19 cellular contexts compared by ENCODE assay signal in genomic region chr10:22537810-22538209, GRCh38.
DNase-seq lines count a peak whose midpoint lies in the region; ATAC-seq, FAIRE-seq and TF ChIP-seq lines count a peak whose summit lies in the region.
"Had no signal": no experiment of that assay in that cellular context is flagged by ENCODE, and none has a peak within 500 bp of the region (broad histone marks: within the 10 kb centered on the region; RNA-seq: fewer than 3 reads in every experiment).

No MANE protein-coding gene starts in this region.

- intact Hi-C loops in left ventricle myocardium inferior (cut with micrococcal nuclease) = no loop called here
- intact Hi-C loops in psoas muscle (cut with DNase I) = no loop called here
- intact Hi-C loops in pancreas (cut with DNase I) = no loop called here

- no peak overlapping the region for H3K27ac ChIP-seq in HEK293 (ENCODE audit: extremely low read depth, low read depth, low read length)
- peak overlapping the region; percentile 13 for H3K27ac ChIP-seq in caudate nucleus (ENCODE audit: low read depth, low read length)
- peak overlapping the region; percentile 74 for H3K27ac ChIP-seq in left ventricle myocardium inferior (replicated peaks)
- H3K27ac ChIP-seq in psoas muscle = no peak overlapping the region
- H3K27ac ChIP-seq in pancreas = no peak overlapping the region
- H3K27ac ChIP-seq: A549, GM23248 had no signal

- peak in 1 of 61 donors; percentile 21 for DNase-seq in caudate nucleus (lab: John Stamatoyannopoulos, UW)
- DNase-seq in left ventricle myocardium inferior = peak; percentile 43
- no peak for DNase-seq in psoas muscle
- no peak for DNase-seq in pancreas
- DNase-seq in NCI-H446 (lab: John Stamatoyannopoulos, UW) = no peak
- DNase-seq: Caco-2; CD4-positive, alpha-beta T cell; GM23248; NCI-H1417; NCI-H187 treated with DMSO at 0.1 percent for 48 hours; NCI-H226; NCI-H526; PC-3; RPMI8226 had no signal

- 31 to 41% (median 33%) methylated on average over 6 of the region's 6 CpGs for WGBS in psoas muscle, 3 donors
- 89% methylated on average over 6 of the region's 6 CpGs for WGBS in pancreas, 2 donors

- H3K27me3 ChIP-seq in left ventricle myocardium inferior (ENCODE audit: low read depth) = no peaks in the 10 kb centered on the region
- no peaks in the 10 kb centered on the region for H3K27me3 ChIP-seq in psoas muscle (ENCODE audit: insufficient read depth in 3 of 3, low read length in 2 of 3)
- no peaks in the 10 kb centered on the region for H3K27me3 ChIP-seq in pancreas

- TF ChIP-seq CTCF in HEK293 (tag by site-specific recombination; IDR thresholded peaks at IDR 0.05) (no peak), left ventricle myocardium inferior (IDR thresholded peaks at IDR 0.05; ENCODE audit: borderline replicate concordance) (no peak), psoas muscle (IDR thresholded peaks at IDR 0.05) (no peak), pancreas (IDR thresholded peaks at IDR 0.05) (no peak)

- H3K4me1 ChIP-seq in HEK293 (ENCODE audit: control insufficient read depth, insufficient read depth, low read length) (peaks cover 13% of the 10 kb centered on the region), left ventricle myocardium inferior (peaks cover 35% of the 10 kb centered on the region), psoas muscle (peaks cover 6% of the 10 kb centered on the region), pancreas (no peaks in the 10 kb centered on the region)
- H3K4me1 ChIP-seq: HAP-1 had no signal

- ATAC-seq in psoas muscle (peak in 3 of 4 donors; percentile 73 to 94 (median 93)), pancreas (no peak), HG02884 (IDR thresholded peaks at IDR 0.05; ENCODE audit: unreplicated experiment) (no peak)
- ATAC-seq: A549, PC-3 had no signal

- H3K9me3 ChIP-seq in HEK293 (ENCODE audit: control insufficient read depth, insufficient read depth, low read depth, low read length) (no peaks in the 10 kb centered on the region), left ventricle myocardium inferior (replicated peaks) (no peaks in the 10 kb centered on the region), psoas muscle (no peaks in the 10 kb centered on the region), pancreas (no peaks in the 10 kb centered on the region)
- H3K9me3 ChIP-seq: A549, Caco-2, HAP-1 had no signal

- POLR2A ChIA-PET in HEK293 (lab: Yijun Ruan, JAX) = no interaction called here

- CTCF ChIA-PET in HEK293 (lab: Yijun Ruan, JAX) = interaction anchor here (1.1 kb wide), 1 partner anchor 36 kb away, joined by 4 read pairs; no protein-coding TSS in a partner anchor

- no peak for FAIRE-seq in pancreas (lab: Jason Lieb, UNC)
- FAIRE-seq: A549, G401.6 had no signal

- H3K4me3 ChIP-seq in HEK293 (ENCODE audit: low read depth, low read length) = no peak overlapping the region
- H3K4me3 ChIP-seq in left ventricle myocardium inferior = no peak overlapping the region
- H3K4me3 ChIP-seq in psoas muscle = no peak overlapping the region
- H3K4me3 ChIP-seq in pancreas = no peak overlapping the region
- H3K4me3 ChIP-seq: A549, GM23248, HAP-1 had no signal

- peaks cover 4 to 35% of the 10 kb centered on the region in 2 experiments; a peak in 2 of 3 replicates for H3K36me3 ChIP-seq in HEK293 (ENCODE audit: control insufficient read depth in 2 of 2, insufficient read depth in 1 of 2, low read length in 2 of 2)
- peaks cover 37% of the 10 kb centered on the region for H3K36me3 ChIP-seq in left ventricle myocardium inferior
- H3K36me3 ChIP-seq in psoas muscle (ENCODE audit: insufficient read depth in 1 of 2, low read depth in 1 of 2) = peaks cover 0 to 8% of the 10 kb centered on the region in 2 donors
- H3K36me3 ChIP-seq in pancreas = peaks cover 0 to 5% (median 0%) of the 10 kb centered on the region in 3 donors

TF ChIP-seq in HEK293, 187 proteins besides CTCF, POLR2A, EP300 and RAD21:
- TF ChIP-seq ZNF223 (tag by site-specific recombination; IDR thresholded peaks at IDR 0.05) = no peak
- TF ChIP-seq ZIC2 (tag by site-specific recombination; IDR thresholded peaks at IDR 0.05) = peak; percentile 57; the same call in 1 of the 2 replicates

Comparison
In these comparisons a context has a peak if more than half of its experiments do, and no peak if none do; other contexts are left out.
1. H3K27ac ChIP-seq: peak in caudate nucleus (single experiment) and left ventricle myocardium inferior (single experiment); none in HEK293 (single experiment), psoas muscle (single experiment) and pancreas (0 of 4).
2. ATAC-seq: peak in psoas muscle (3 of 4); none in pancreas (0 of 4) and HG02884 (single experiment).